24 cellular contexts compared by ENCODE assay signal in genomic region chr2:232714969-232715368, GRCh38. TPM values are rescaled to one million over a fixed set of nuclear protein-coding genes. Genes with fewer than 3 reads are reported as not detected.
A peak's percentile ranks its signal among the peaks of the same experiment; 100 is the strongest.
DNase-seq lines count a peak whose midpoint lies in the region; ATAC-seq and TF ChIP-seq lines count a peak whose summit lies in the region.
"Had no signal": no experiment of that assay in that cellular context is flagged by ENCODE, and none has a peak within 500 bp of the region (broad histone marks: within the 10 kb centered on the region; RNA-seq: fewer than 3 reads in every experiment).

No MANE protein-coding gene starts in this region.

- intact Hi-C loops in activated T-helper 1 cell treated with anti-CD3 and anti-CD28 coated beads, Interleukin-12 subunit alpha, Interleukin-12 subunit beta, Interleukin-2, Interleukin-4 antibody, amounts not matched to agents 30 ng/mL and 10 ng/mL and 1 ng/mL, durations not matched to agents 14 hours and 24 hours and 36 hours (cut with micrococcal nuclease): no loop called here

- H4K8ac ChIP-seq in mesenchymal stem cell (ENCODE audit: low read length): no peak overlapping the region

- no peak overlapping the region for H2BK12ac ChIP-seq in mesenchymal stem cell (ENCODE audit: low read length in 2 of 2)

- no peaks in the 10 kb centered on the region for H3K9me2 ChIP-seq in GM23338 (ENCODE audit: insufficient read depth)

- H4K91ac ChIP-seq in mesenchymal stem cell (ENCODE audit: low read length): no peak overlapping the region

- H3F3A ChIP-seq in GM23338 (replicated peaks; ENCODE audit: low read depth): no peaks in the 10 kb centered on the region

- H3K27ac Mint-ChIP-seq in GM23338 (0 out of 2 replicates have a peak overlapping the region, but pooled peaks have one; percentile 16), memory B cell (peak overlapping the region; percentile 6)
- H3K27ac Mint-ChIP-seq in activated T-helper 1 cell treated with anti-CD3 and anti-CD28 coated beads, Interleukin-12 subunit alpha, Interleukin-12 subunit beta, Interleukin-2, Interleukin-4 antibody, amounts not matched to agents 30 ng/mL and 10 ng/mL and 1 ng/mL, durations not matched to agents 14 hours and 24 hours and 36 hours: no peak overlapping the region
- H3K27ac Mint-ChIP-seq: CD4-positive, alpha-beta T cell; IgD-negative memory B cell had no signal

- H3K27me3 Mint-ChIP-seq in GM23338 (ENCODE audit: insufficient read depth, low read depth, poor library complexity) (peaks cover 2% of the 10 kb centered on the region), memory B cell (no peaks in the 10 kb centered on the region)
- no peaks in the 10 kb centered on the region for H3K27me3 Mint-ChIP-seq in activated T-helper 1 cell treated with anti-CD3 and anti-CD28 coated beads, Interleukin-12 subunit alpha, Interleukin-12 subunit beta, Interleukin-2, Interleukin-4 antibody, amounts not matched to agents 30 ng/mL and 10 ng/mL and 1 ng/mL, durations not matched to agents 14 hours and 24 hours and 36 hours (ENCODE audit: insufficient read depth)
- H3K27me3 Mint-ChIP-seq: CD4-positive, alpha-beta T cell; IgD-negative memory B cell had no signal

- H3K18ac ChIP-seq in mesenchymal stem cell (ENCODE audit: low read depth in 1 of 2, low read length in 2 of 2): no peak overlapping the region

- no peak overlapping the region for H2AK5ac ChIP-seq in mesenchymal stem cell (ENCODE audit: low read length, severe bottlenecking)

- H3K36me3 ChIP-seq in GM23338 (ENCODE audit: insufficient read depth): 0 out of 2 replicates have a peak, but pooled peaks cover 3% of the 10 kb centered on the region
- H3K36me3 ChIP-seq in adipocyte (ENCODE audit: control insufficient read depth, insufficient read depth, low read length, severe bottlenecking): peaks cover 15% of the 10 kb centered on the region
- peaks cover 8 to 26% of the 10 kb centered on the region in 2 experiments for H3K36me3 ChIP-seq in mesenchymal stem cell (ENCODE audit: control insufficient read depth in 1 of 2, insufficient read depth in 2 of 2, low read depth in 1 of 2, low read length in 2 of 2)

- no peak for TF ChIP-seq CTCF in GM23338 (conservative IDR thresholded peaks at IDR 0.05; ENCODE audit: low read depth in 2 of 2)

- no peak overlapping the region for H2BK5ac ChIP-seq in mesenchymal stem cell (ENCODE audit: low read depth, low read length, poor library complexity, severe bottlenecking)

- H3K4me3 Mint-ChIP-seq in GM23338 (no peak overlapping the region), memory B cell (no peak overlapping the region)
- no peak overlapping the region for H3K4me3 Mint-ChIP-seq in activated T-helper 1 cell treated with anti-CD3 and anti-CD28 coated beads, Interleukin-12 subunit alpha, Interleukin-12 subunit beta, Interleukin-2, Interleukin-4 antibody, amounts not matched to agents 30 ng/mL and 10 ng/mL and 1 ng/mL, durations not matched to agents 14 hours and 24 hours and 36 hours
- H3K4me3 Mint-ChIP-seq: CD4-positive, alpha-beta T cell; H9; IgD-negative memory B cell had no signal

- H3K9me3 Mint-ChIP-seq in GM23338: no peaks in the 10 kb centered on the region; the same call in 2 of the 3 replicates
- H3K9me3 Mint-ChIP-seq in memory B cell: no peaks in the 10 kb centered on the region
- H3K9me3 Mint-ChIP-seq in activated T-helper 1 cell treated with anti-CD3 and anti-CD28 coated beads, Interleukin-12 subunit alpha, Interleukin-12 subunit beta, Interleukin-2, Interleukin-4 antibody, amounts not matched to agents 30 ng/mL and 10 ng/mL and 1 ng/mL, durations not matched to agents 14 hours and 24 hours and 36 hours: peaks cover 2% of the 10 kb centered on the region
- H3K9me3 Mint-ChIP-seq: H9, IgD-negative memory B cell had no signal

- H3K23ac ChIP-seq in mesenchymal stem cell (ENCODE audit: low read length in 2 of 2): no peak overlapping the region

- H3K9me3 ChIP-seq in adipocyte (ENCODE audit: control insufficient read depth, low read length): no peaks in the 10 kb centered on the region
- H3K9me3 ChIP-seq in mesenchymal stem cell (ENCODE audit: control insufficient read depth, low read length): no peaks in the 10 kb centered on the region

- H3K14ac ChIP-seq in mesenchymal stem cell (ENCODE audit: low read length in 2 of 2): no peak overlapping the region

- H4K20me1 ChIP-seq in GM23338 (replicated peaks; ENCODE audit: insufficient read depth): peaks cover 34% of the 10 kb centered on the region

- H3K9ac ChIP-seq in adipocyte (ENCODE audit: low read length) (no peak overlapping the region), mesenchymal stem cell (ENCODE audit: low read length) (no peak overlapping the region)
- H3K9ac ChIP-seq: BLaER1 had no signal

- H2BK15ac ChIP-seq in mesenchymal stem cell (ENCODE audit: low read depth, poor library complexity, severe bottlenecking): no peak overlapping the region

- H3K27me3 ChIP-seq in GM23338 (ENCODE audit: insufficient read depth) (no peaks in the 10 kb centered on the region), adipocyte (replicated peaks; ENCODE audit: control insufficient read depth, insufficient read depth, low read length) (no peaks in the 10 kb centered on the region), mesenchymal stem cell (ENCODE audit: control insufficient read depth in 1 of 2, insufficient read depth in 1 of 2, low read length in 2 of 2) (no peaks in the 10 kb centered on the region)
- H3K27me3 ChIP-seq: BLaER1 had no signal

- H3K4me2 ChIP-seq in GM23338 (no peak overlapping the region), mesenchymal stem cell (ENCODE audit: low read length, poor library complexity, severe bottlenecking) (no peak overlapping the region)
- H3K4me2 ChIP-seq: BLaER1 had no signal

- peaks cover 35% of the 10 kb centered on the region; the same call in 2 of the 3 replicates for H3K36me3 Mint-ChIP-seq in GM23338 (ENCODE audit: low read depth)
- peaks cover 32% of the 10 kb centered on the region for H3K36me3 Mint-ChIP-seq in memory B cell
- H3K36me3 Mint-ChIP-seq in activated T-helper 1 cell treated with anti-CD3 and anti-CD28 coated beads, Interleukin-12 subunit alpha, Interleukin-12 subunit beta, Interleukin-2, Interleukin-4 antibody, amounts not matched to agents 30 ng/mL and 10 ng/mL and 1 ng/mL, durations not matched to agents 14 hours and 24 hours and 36 hours (ENCODE audit: low read depth): peaks cover 49% of the 10 kb centered on the region

- no peak overlapping the region for H3K27ac ChIP-seq in GM23338 (ENCODE audit: low read depth)
- H3K27ac ChIP-seq in mesenchymal stem cell (ENCODE audit: low read length, poor library complexity, severe bottlenecking): no peak overlapping the region
- H3K27ac ChIP-seq: BLaER1 had no signal

- no peak overlapping the region for H3K4ac ChIP-seq in mesenchymal stem cell (ENCODE audit: low read depth in 1 of 2, low read length in 2 of 2)

- peaks cover 98% of the 10 kb centered on the region for H3K79me2 ChIP-seq in GM23338 (replicated peaks; ENCODE audit: insufficient read depth)

- no peak overlapping the region for H2AFZ ChIP-seq in GM23338
- H2AFZ ChIP-seq in mesenchymal stem cell (ENCODE audit: low read depth, low read length): no peak overlapping the region

- H3K4me3 ChIP-seq in GM23338 (no peak overlapping the region), adipocyte (ENCODE audit: low read length) (peak overlapping the region; percentile 16), mesenchymal stem cell (ENCODE audit: insufficient read depth in 1 of 2, low read depth in 1 of 2, low read length in 2 of 2) (no peak overlapping the region)
- H3K4me3 ChIP-seq: BLaER1 had no signal

- H2BK120ac ChIP-seq in mesenchymal stem cell (ENCODE audit: low read depth, low read length): no peak overlapping the region

- peaks cover 4% of the 10 kb centered on the region; the same call in 1 of the 3 replicates for H3K4me1 Mint-ChIP-seq in GM23338
- peaks cover 16% of the 10 kb centered on the region for H3K4me1 Mint-ChIP-seq in memory B cell
- H3K4me1 Mint-ChIP-seq in activated T-helper 1 cell treated with anti-CD3 and anti-CD28 coated beads, Interleukin-12 subunit alpha, Interleukin-12 subunit beta, Interleukin-2, Interleukin-4 antibody, amounts not matched to agents 30 ng/mL and 10 ng/mL and 1 ng/mL, durations not matched to agents 14 hours and 24 hours and 36 hours (ENCODE audit: low read depth): peaks cover 15% of the 10 kb centered on the region
- H3K4me1 Mint-ChIP-seq: H9 had no signal

- H3K4me1 ChIP-seq in GM23338 (ENCODE audit: insufficient read depth): no peaks in the 10 kb centered on the region
- H3K4me1 ChIP-seq in adipocyte (ENCODE audit: control insufficient read depth, insufficient read depth, low read length): peaks cover 13% of the 10 kb centered on the region
- peaks cover 4% of the 10 kb centered on the region for H3K4me1 ChIP-seq in mesenchymal stem cell (ENCODE audit: control insufficient read depth, insufficient read depth, low read depth, low read length)
- H3K4me1 ChIP-seq: BLaER1 had no signal

- DNase-seq in EL (peak; percentile 10), GM23338 (ENCODE audit: low spot score) (no peak), adipocyte (ENCODE audit: low read depth) (peak; percentile 38), memory B cell (ENCODE audit: low spot score in 2 of 2) (no peak), mesenchymal stem cell (no peak)
- no peak for DNase-seq in activated T-helper 1 cell treated with anti-CD3 and anti-CD28 coated beads, Interleukin-12 subunit alpha, Interleukin-12 subunit beta, Interleukin-2, Interleukin-4 antibody, amounts not matched to agents 30 ng/mL and 10 ng/mL and 1 ng/mL, durations not matched to agents 14 hours and 24 hours and 36 hours (ENCODE audit: low spot score)
- no peak for DNase-seq in activated CD4-positive, alpha-beta T cell treated with anti-CD3 and anti-CD28 coated beads for 4 hours
- DNase-seq: CD4-positive, alpha-beta T cell; COR-L47; DMS 273 treated with DMSO at 0.1 percent for 48 hours; DMS79 treated with DMSO at 0.1 percent for 48 hours; H9; NCI-H1105; NCI-H146; NCI-H2029; NCI-H345; NCI-H524; NCI-H774; NK-92 treated with Interleukin-12 subunit alpha and Interleukin-12 subunit beta, amount 100 ng/mL, for 24 hours; SIG-M5 had no signal

- H3K79me1 ChIP-seq in mesenchymal stem cell (replicated peaks; ENCODE audit: low read length, poor library complexity, severe bottlenecking): peaks cover 17% of the 10 kb centered on the region

- ATAC-seq in GM23338: no peak
- no peak for ATAC-seq in memory B cell (ENCODE audit: low read depth)
- ATAC-seq in HG03571 (IDR thresholded peaks at IDR 0.05; ENCODE audit: unreplicated experiment): no peak
- ATAC-seq: Panc1 had no signal

- WGBS in mesenchymal stem cell: 85% methylated on average over 2 of the region's 3 CpGs

TF ChIP-seq in GM23338, 12 proteins besides CTCF, POLR2A, EP300 and RAD21 (continues in another document):
- no peak for TF ChIP-seq POLR2AphosphoS5 (IDR thresholded peaks at IDR 0.05; ENCODE audit: low read depth)

RNA-seq across cellular contexts. Expression of gene GIGYF2, which starts 17.8 kb away (rescaled TPM):
- total RNA-seq in GM23338 (2014; rRNA removed; shearing (Covaris generic)): 97.5 and 104 TPM in 2 replicates
- polyA plus RNA-seq in GM23338 (2016; fragmentation: Nextera tagmentation; extraction: Ambion mirVana): 39.2 and 48.9 TPM in 2 replicates
- 71.1 and 74.6 TPM in 2 replicates for total RNA-seq in activated T-helper 1 cell treated with anti-CD3 and anti-CD28 coated beads, Interleukin-12 subunit alpha, Interleukin-12 subunit beta, Interleukin-2, Interleukin-4 antibody, amounts not matched to agents 30 ng/mL and 10 ng/mL and 1 ng/mL, durations not matched to agents 14 hours and 24 hours and 36 hours
- polyA plus RNA-seq in mesenchymal stem cell (2013, experiment 1 of 2): 31.8 TPM
- polyA plus RNA-seq in mesenchymal stem cell (2013, experiment 2 of 2): 29.3 TPM

Comparison
In these comparisons a context has a peak if more than half of its experiments do, and no peak if none do; other contexts are left out.
1. DNase-seq: peak in EL (single experiment) and adipocyte (single experiment); none in GM23338 (single experiment), memory B cell (0 of 2), activated T-helper 1 cell treated with anti-CD3 and anti-CD28 coated beads, Interleukin-12 subunit alpha, Interleukin-12 subunit beta, Interleukin-2, Interleukin-4 antibody, amounts not matched to agents 30 ng/mL and 10 ng/mL and 1 ng/mL, durations not matched to agents 14 hours and 24 hours and 36 hours (single experiment), mesenchymal stem cell (single experiment) and activated CD4-positive, alpha-beta T cell treated with anti-CD3 and anti-CD28 coated beads for 4 hours (0 of 2).